In genomic region chrX:47514553-47515235, GRCh38 we compare ENCODE assay signal across 13 cellular contexts. TPM values are rescaled to one million over a fixed set of nuclear protein-coding genes. Genes with fewer than 3 reads are reported as not detected.
DNase-seq lines count a peak whose midpoint lies in the region; ATAC-seq, FAIRE-seq and TF ChIP-seq lines count a peak whose summit lies in the region.
"Had no signal": no experiment of that assay in that cellular context is flagged by ENCODE, and none has a peak within 500 bp of the region (broad histone marks: within the 10 kb centered on the region; RNA-seq: fewer than 3 reads in every experiment).

No MANE protein-coding gene starts in this region.

- no peaks in the 10 kb centered on the region for H3K9me2 ChIP-seq in GM23338 (ENCODE audit: insufficient read depth)

- H3K27me3 Mint-ChIP-seq in GM23338 (ENCODE audit: insufficient read depth, low read depth, poor library complexity) (no peaks in the 10 kb centered on the region), activated B cell treated with CpG ODN at 0.5 μM for 24 hours (no peaks in the 10 kb centered on the region)

- POLR2A ChIA-PET in activated B cell treated with CpG ODN at 0.5 μM for 24 hours (lab: Charles Lee), result interaction anchor here (1.1 kb wide), 1 partner anchor 9 kb away, joined by 3 read pairs; no protein-coding TSS in a partner anchor

- WGBS in small intestine, 3 donors, result 44 to 71% (median 56%) methylated on average over 6 of the region's 6 CpGs

- H3K4me2 ChIP-seq in GM23338, result no peak overlapping the region

- DNase-seq in GM23338 (ENCODE audit: low spot score) (no peak), activated B cell treated with CpG ODN at 0.5 μM for 24 hours (no peak), hepatic stellate cell (ENCODE audit: low spot score) (peak; percentile 31), small intestine (peak; percentile 3), MG63 (no peak)
- DNase-seq: activated naive CD4-positive, alpha-beta T cell treated with anti-CD3 and anti-CD28 coated beads for 36 hours; left cardiac atrium; NCI-H187; Right ventricle myocardium superior; thyroid gland had no signal

- H3K79me2 ChIP-seq in GM23338 (replicated peaks; ENCODE audit: insufficient read depth), result no peaks in the 10 kb centered on the region

- peaks cover 4% of the 10 kb centered on the region; the same call in 1 of the 2 replicates for H3K4me1 ChIP-seq in GM23338 (ENCODE audit: insufficient read depth)
- H3K4me1 ChIP-seq in small intestine (ENCODE audit: control insufficient read depth in 2 of 2, insufficient read depth in 1 of 2, low read depth in 1 of 2, low read length in 1 of 2), result no peaks in the 10 kb centered on the region
- H3K4me1 ChIP-seq: thyroid gland had no signal

- H3K36me3 Mint-ChIP-seq in GM23338 (ENCODE audit: low read depth) (no peaks in the 10 kb centered on the region), activated B cell treated with CpG ODN at 0.5 μM for 24 hours (ENCODE audit: low read depth) (no peaks in the 10 kb centered on the region)

- H3K9me3 Mint-ChIP-seq in GM23338, result no peaks in the 10 kb centered on the region; the same call in 2 of the 3 replicates
- no peaks in the 10 kb centered on the region for H3K9me3 Mint-ChIP-seq in activated B cell treated with CpG ODN at 0.5 μM for 24 hours
- H3K9me3 Mint-ChIP-seq: activated naive CD4-positive, alpha-beta T cell treated with anti-CD3 and anti-CD28 coated beads for 36 hours had no signal

- TF ChIP-seq CTCF in GM23338 (conservative IDR thresholded peaks at IDR 0.05; ENCODE audit: low read depth in 2 of 2) (no peak), activated B cell treated with CpG ODN at 0.5 μM for 24 hours (IDR thresholded peaks at IDR 0.05) (no peak)

- no peaks in the 10 kb centered on the region for H3F3A ChIP-seq in GM23338 (replicated peaks; ENCODE audit: low read depth)

- FAIRE-seq in small intestine (lab: Jason Lieb, UNC), result no peak
- FAIRE-seq: TTC549 had no signal

- H3K9me3 ChIP-seq in small intestine (ENCODE audit: control insufficient read depth, low read depth) (no peaks in the 10 kb centered on the region), MG63 (no peaks in the 10 kb centered on the region)
- H3K9me3 ChIP-seq: thyroid gland had no signal

- intact Hi-C loops in activated B cell treated with CpG ODN at 0.5 μM for 24 hours (cut with micrococcal nuclease), result no loop called here

- H2AFZ ChIP-seq in GM23338, result no peak overlapping the region

- peaks cover 11% of the 10 kb centered on the region for H3K4me1 Mint-ChIP-seq in GM23338
- peaks cover 17% of the 10 kb centered on the region for H3K4me1 Mint-ChIP-seq in activated B cell treated with CpG ODN at 0.5 μM for 24 hours

- no peaks in the 10 kb centered on the region for H3K27me3 ChIP-seq in GM23338 (ENCODE audit: insufficient read depth)
- no peaks in the 10 kb centered on the region for H3K27me3 ChIP-seq in small intestine (ENCODE audit: control insufficient read depth in 2 of 2, insufficient read depth in 2 of 2, low read length in 2 of 2)
- no peaks in the 10 kb centered on the region for H3K27me3 ChIP-seq in MG63
- H3K27me3 ChIP-seq: thyroid gland had no signal

- ATAC-seq in GM23338 (no peak), activated B cell treated with CpG ODN at 0.5 μM for 24 hours (ENCODE audit: low read depth) (no peak), GM18511 (IDR thresholded peaks at IDR 0.05; ENCODE audit: unreplicated experiment) (no peak), GM21515 (IDR thresholded peaks at IDR 0.05; ENCODE audit: unreplicated experiment) (no peak)
- ATAC-seq: left cardiac atrium had no signal

- H3K27ac Mint-ChIP-seq in GM23338 (no peak overlapping the region), activated B cell treated with CpG ODN at 0.5 μM for 24 hours (peak overlapping the region; percentile 27)
- H3K27ac Mint-ChIP-seq: activated naive CD4-positive, alpha-beta T cell treated with anti-CD3 and anti-CD28 coated beads for 36 hours had no signal

- H3K4me3 Mint-ChIP-seq in GM23338 (peak overlapping the region; percentile 27; the same call in 1 of the 3 replicates), activated B cell treated with CpG ODN at 0.5 μM for 24 hours (no peak overlapping the region)

- H3K36me3 ChIP-seq in GM23338 (ENCODE audit: insufficient read depth), result no peaks in the 10 kb centered on the region
- no peaks in the 10 kb centered on the region for H3K36me3 ChIP-seq in small intestine (ENCODE audit: control insufficient read depth in 2 of 2, insufficient read depth in 2 of 2, low read length in 2 of 2)
- no peaks in the 10 kb centered on the region for H3K36me3 ChIP-seq in MG63
- H3K36me3 ChIP-seq: thyroid gland had no signal

- H3K27ac ChIP-seq in GM23338 (ENCODE audit: low read depth), result no peak overlapping the region
- H3K27ac ChIP-seq in small intestine (ENCODE audit: low read depth in 1 of 2, low read length in 1 of 2), result no peak overlapping the region
- H3K27ac ChIP-seq: thyroid gland had no signal

- H3K4me3 ChIP-seq in GM23338 (no peak overlapping the region), small intestine (ENCODE audit: low read depth in 1 of 2, low read length in 2 of 2) (no peak overlapping the region), MG63 (no peak overlapping the region)
- H3K4me3 ChIP-seq: thyroid gland had no signal

- no peaks in the 10 kb centered on the region for H4K20me1 ChIP-seq in GM23338 (replicated peaks; ENCODE audit: insufficient read depth)

- CTCF ChIA-PET in activated B cell treated with CpG ODN at 0.5 μM for 24 hours (lab: Charles Lee), result interaction anchor here (0.7 to 1.4 kb wide), 2 partner anchors 9 to 277 kb away, joined by 3 to 5 read pairs; no protein-coding TSS in a partner anchor

TF ChIP-seq in GM23338, 12 proteins besides CTCF, POLR2A, EP300 and RAD21 (continues in another document):
- TF ChIP-seq POLR2AphosphoS5 (IDR thresholded peaks at IDR 0.05; ENCODE audit: low read depth) (no peak), ZNF331 (CRISPR knock-in tag; IDR thresholded peaks at IDR 0.05; ENCODE audit: low read depth) (no peak), ETS1 (IDR thresholded peaks at IDR 0.05) (no peak), JUNB (IDR thresholded peaks at IDR 0.05; ENCODE audit: unreplicated experiment) (no peak), CREB1 (CRISPR knock-in tag; IDR thresholded peaks at IDR 0.05; ENCODE audit: low read depth) (no peak), STAT1 (IDR thresholded peaks at IDR 0.05; ENCODE audit: unreplicated experiment) (no peak), ZNF114 (CRISPR knock-in tag; IDR thresholded peaks at IDR 0.05) (no peak), REST (IDR thresholded peaks at IDR 0.05; ENCODE audit: unreplicated experiment) (no peak), NANOG (IDR thresholded peaks at IDR 0.05; ENCODE audit: borderline replicate concordance) (no peak), EZH2phosphoT487 (IDR thresholded peaks at IDR 0.05; ENCODE audit: unreplicated experiment) (no peak), EZH2 (IDR thresholded peaks at IDR 0.05; ENCODE audit: low read depth, unreplicated experiment) (no peak)

RNA-seq across cellular contexts. Expression of gene ZNF41, which starts 31.7 kb away (rescaled TPM):
- 6.3 and 6.4 TPM in 2 replicates for total RNA-seq in GM23338 (2014; rRNA removed; shearing (Covaris generic))
- polyA plus RNA-seq in GM23338 (2016; fragmentation: Nextera tagmentation; extraction: Ambion mirVana), result 1.1 and 2.0 TPM in 2 replicates
- 15.4 and 19.2 TPM in 2 replicates for total RNA-seq in activated B cell treated with CpG ODN at 0.5 μM for 24 hours
- polyA plus RNA-seq in small intestine, result 1 to 10 TPM; 2.9 to 3.3 (median 3.0) TPM
- 2.4 and 4.8 TPM in 2 replicates for total RNA-seq in MG63 (2014; rRNA removed; shearing (Covaris generic); ENCODE audit: low replicate concordance)

RNA-seq across cellular contexts. Expression of gene ARAF, which starts 46.3 kb away (rescaled TPM):
- 18.0 and 28.2 TPM in 2 replicates for total RNA-seq in GM23338 (2014; rRNA removed; shearing (Covaris generic))
- polyA plus RNA-seq in GM23338 (2016; fragmentation: Nextera tagmentation; extraction: Ambion mirVana), result 35.9 and 43.9 TPM in 2 replicates
- total RNA-seq in activated B cell treated with CpG ODN at 0.5 μM for 24 hours, result 97.2 and 108 TPM in 2 replicates
- polyA plus RNA-seq in small intestine, result 10 to 100 TPM; 43.0 to 92.1 (median 76.9) TPM
- total RNA-seq in MG63 (2014; rRNA removed; shearing (Covaris generic); ENCODE audit: low replicate concordance), result 2.0 and 9.3 TPM in 2 replicates

Comparison
In these comparisons a context has a peak if more than half of its experiments do, and no peak if none do; other contexts are left out.
1. DNase-seq: peak in hepatic stellate cell (single experiment) and small intestine (single experiment); none in GM23338 (single experiment), activated B cell treated with CpG ODN at 0.5 μM for 24 hours (single experiment) and MG63 (single experiment).